8 cellular contexts compared by ENCODE assay signal in genomic region chr19:39446365-39447084, GRCh38. TPM values are rescaled to one million over a fixed set of nuclear protein-coding genes. Genes with fewer than 3 reads are reported as not detected.
DNase-seq lines count a peak whose midpoint lies in the region; ATAC-seq and TF ChIP-seq lines count a peak whose summit lies in the region.

No MANE protein-coding gene starts in this region.

- H3K27me3 Mint-ChIP-seq in type B pancreatic cell = no peaks in the 10 kb centered on the region

- H3K9me3 Mint-ChIP-seq in type B pancreatic cell = no peaks in the 10 kb centered on the region

- H3K27me3 ChIP-seq in cardiac muscle cell (no peaks in the 10 kb centered on the region), lower lobe of right lung (ENCODE audit: low read depth) (no peaks in the 10 kb centered on the region)

- peaks cover 15% of the 10 kb centered on the region for H3K36me3 Mint-ChIP-seq in type B pancreatic cell

- DNase-seq in cardiac muscle cell (ENCODE audit: low read depth in 1 of 2, low spot score in 1 of 2) (no peak), left ventricle myocardium superior (no peak), astrocyte of the spinal cord (ENCODE audit: low read depth, low spot score) (no peak), lower lobe of right lung (no peak), type B pancreatic cell (ENCODE audit: extremely low spot score, unreplicated experiment) (no peak), sciatic nerve (ENCODE audit: low spot score) (no peak)
- DNase-seq in NK-92 treated with Interleukin-12 subunit alpha and Interleukin-12 subunit beta, amount 100 ng/mL, for 24 hours (lab: John Stamatoyannopoulos, UW) = no peak
- DNase-seq in stimulated activated naive CD4-positive, alpha-beta T cell treated with Interleukin-2 at 50 U/mL for 16 hours (lab: John Stamatoyannopoulos, UW) = no peak

- TF ChIP-seq CTCF in cardiac muscle cell (IDR thresholded peaks at IDR 0.05; ENCODE audit: low read depth, low read length) = no peak
- no peak for TF ChIP-seq CTCF in astrocyte of the spinal cord (IDR thresholded peaks at IDR 0.05; ENCODE audit: low read depth, low read length)
- TF ChIP-seq CTCF in lower lobe of right lung (IDR thresholded peaks at IDR 0.05) = no peak
- no peak for TF ChIP-seq CTCF in type B pancreatic cell (conservative IDR thresholded peaks at IDR 0.05)

- peaks cover 4% of the 10 kb centered on the region for H3K4me1 ChIP-seq in cardiac muscle cell (ENCODE audit: low read depth)
- peaks cover 53% of the 10 kb centered on the region for H3K4me1 ChIP-seq in lower lobe of right lung

- H3K27ac ChIP-seq in cardiac muscle cell = no peak overlapping the region
- H3K27ac ChIP-seq in lower lobe of right lung = no peak overlapping the region

- H3K9me3 ChIP-seq in cardiac muscle cell (ENCODE audit: low read depth) (no peaks in the 10 kb centered on the region), lower lobe of right lung (no peaks in the 10 kb centered on the region)

- intact Hi-C loops in left ventricle myocardium superior (cut with micrococcal nuclease) (no loop called here), lower lobe of right lung (cut with DNase I) (no loop called here), sciatic nerve (cut with DNase I) (no loop called here)

- H3K4me3 Mint-ChIP-seq in type B pancreatic cell = peak overlapping the region; percentile 99

- H3K4me1 Mint-ChIP-seq in type B pancreatic cell (ENCODE audit: unreplicated experiment) = peaks cover 28% of the 10 kb centered on the region

- H3K27ac Mint-ChIP-seq in type B pancreatic cell = peak overlapping the region; percentile 98

- H3K4me3 ChIP-seq in cardiac muscle cell = peak overlapping the region; percentile 83
- H3K4me3 ChIP-seq in astrocyte of the spinal cord (ENCODE audit: low read depth, low read length) = peak overlapping the region; percentile 100
- peak overlapping the region; percentile 83 for H3K4me3 ChIP-seq in lower lobe of right lung

- ATAC-seq in left ventricle myocardium superior (no peak), lower lobe of right lung (no peak), sciatic nerve (no peak)

- H3K36me3 ChIP-seq in cardiac muscle cell = no peaks in the 10 kb centered on the region
- H3K36me3 ChIP-seq in lower lobe of right lung = peaks cover 24% of the 10 kb centered on the region

- in situ Hi-C loops in astrocyte of the spinal cord (cut with HindIII; ENCODE audit: low sequenced_read_pairs) = no loop called here

RNA-seq across cellular contexts. Expression of gene SUPT5H, which starts 1.1 kb away (rescaled TPM):
- total RNA-seq in cardiac muscle cell = 106 and 156 TPM in 2 replicates
- 145 and 185 TPM in 2 replicates for polyA plus RNA-seq in cardiac muscle cell
- total RNA-seq in left ventricle myocardium superior = 85.8 TPM
- total RNA-seq in lower lobe of right lung = 108 TPM
- total RNA-seq in type B pancreatic cell (ENCODE audit: low replicate concordance) = 142 and 144 TPM in 2 replicates
- total RNA-seq in sciatic nerve = 102 TPM

RNA-seq across cellular contexts. Expression of gene RPS16, which starts 10.8 kb away (rescaled TPM):
- total RNA-seq in cardiac muscle cell (369 and 374 TPM in 2 replicates), left ventricle myocardium superior (1,154 TPM), lower lobe of right lung (1,586 TPM), type B pancreatic cell (ENCODE audit: low replicate concordance) (2,174 and 2,175 TPM in 2 replicates), sciatic nerve (1,367 TPM)
- polyA plus RNA-seq in cardiac muscle cell = 508 and 542 TPM in 2 replicates

RNA-seq across cellular contexts. Expression of gene PLEKHG2, which starts 34.1 kb away (rescaled TPM):
- total RNA-seq in cardiac muscle cell (40.7 and 45.4 TPM in 2 replicates), left ventricle myocardium superior (11.6 TPM), lower lobe of right lung (24.7 TPM), type B pancreatic cell (ENCODE audit: low replicate concordance) (32.9 and 86.7 TPM in 2 replicates), sciatic nerve (89.2 TPM)
- 30.5 and 40.0 TPM in 2 replicates for polyA plus RNA-seq in cardiac muscle cell

RNA-seq across cellular contexts. Expression of gene TIMM50, which starts 34.1 kb away (rescaled TPM):
- total RNA-seq in cardiac muscle cell = 80.4 and 108 TPM in 2 replicates
- 93.3 and 101 TPM in 2 replicates for polyA plus RNA-seq in cardiac muscle cell
- 75.3 TPM for total RNA-seq in left ventricle myocardium superior
- 44.0 TPM for total RNA-seq in lower lobe of right lung
- total RNA-seq in type B pancreatic cell (ENCODE audit: low replicate concordance) = 63.6 and 82.2 TPM in 2 replicates
- 38.3 TPM for total RNA-seq in sciatic nerve

RNA-seq across cellular contexts. Expression of gene ZFP36, which starts 39.9 kb away (rescaled TPM):
- 13.6 and 14.6 TPM in 2 replicates for total RNA-seq in cardiac muscle cell
- 51.2 and 53.4 TPM in 2 replicates for polyA plus RNA-seq in cardiac muscle cell
- total RNA-seq in left ventricle myocardium superior = 53.0 TPM
- total RNA-seq in lower lobe of right lung = 208 TPM
- 36.0 and 101 TPM in 2 replicates for total RNA-seq in type B pancreatic cell (ENCODE audit: low replicate concordance)
- total RNA-seq in sciatic nerve = 342 TPM
